10 cellular contexts compared by ENCODE assay signal in the genomic region with DNA sequence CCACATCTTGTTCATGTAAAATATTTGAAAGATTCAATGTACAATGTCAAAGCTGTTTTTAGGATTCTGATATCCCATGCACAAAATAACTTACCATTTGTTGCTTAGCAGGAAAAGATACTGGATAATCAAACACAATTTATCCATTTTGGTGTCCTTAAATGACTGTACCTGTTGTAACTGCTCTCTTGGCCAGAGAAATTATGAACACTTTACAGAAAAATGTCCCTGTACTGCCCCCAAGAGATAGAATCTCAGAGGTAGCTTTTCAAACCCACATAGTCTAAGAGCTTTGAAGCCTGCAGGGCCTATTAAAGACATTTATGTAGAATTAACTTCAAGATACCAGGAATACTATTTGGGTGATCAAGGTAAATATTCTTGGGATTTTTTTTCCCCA. TPM values are rescaled to one million over a fixed set of nuclear protein-coding genes. Genes with fewer than 3 reads are reported as not detected.
A peak's percentile ranks its signal among the peaks of the same experiment; 100 is the strongest.
DNase-seq lines count a peak whose midpoint lies in the region; ATAC-seq, FAIRE-seq and TF ChIP-seq lines count a peak whose summit lies in the region.
"Had no signal": no experiment of that assay in that cellular context is flagged by ENCODE, and none has a peak within 500 bp of the region (broad histone marks: within the 10 kb centered on the region; RNA-seq: fewer than 3 reads in every experiment).

No MANE protein-coding gene starts in this region.

- H3K27me3 ChIP-seq in MM.1S (replicated peaks; ENCODE audit: insufficient read depth, low read length): no peaks in the 10 kb centered on the region
- no peaks in the 10 kb centered on the region for H3K27me3 ChIP-seq in bronchial epithelial cell (ENCODE audit: control insufficient read depth, insufficient read depth, low read length)
- H3K27me3 ChIP-seq in BE2C: no peaks in the 10 kb centered on the region

- no peak for ATAC-seq in GM21786 (IDR thresholded peaks at IDR 0.05; ENCODE audit: unreplicated experiment)

- peaks cover 16% of the 10 kb centered on the region for H3K4me1 Mint-ChIP-seq in Calu3 (ENCODE audit: low read depth, unreplicated experiment)

- DNase-seq in GF-D8 (lab: John Stamatoyannopoulos, UW) (peak; percentile 20), MM.1S (peak; percentile 27), bronchial epithelial cell (ENCODE audit: low read depth) (peak; percentile 29), midbrain (lab: John Stamatoyannopoulos, UW) (peak; percentile 52), BE2C (no peak), Calu3 (no peak), NCI-H1930 (lab: John Stamatoyannopoulos, UW) (no peak)
- DNase-seq: activated CD8-positive, alpha-beta memory T cell treated with anti-CD3 and anti-CD28 coated beads for 24 hours; NCI-H345 had no signal

- FAIRE-seq in bronchial epithelial cell (lab: Jason Lieb, UNC): no peak

- CTCF ChIA-PET in Calu3 (lab: Charles Lee): interaction anchor here (0.5 to 1.6 kb wide), 6 partner anchors 37 to 790 kb away, joined by 3 to 4 read pairs (median 4); a partner anchor contains a TSS

- H3K36me3 ChIP-seq in MM.1S (replicated peaks; ENCODE audit: insufficient read depth, low read length) (no peaks in the 10 kb centered on the region), bronchial epithelial cell (ENCODE audit: control insufficient read depth, insufficient read depth, low read length) (no peaks in the 10 kb centered on the region), BE2C (no peaks in the 10 kb centered on the region)

- no peak overlapping the region for H3K27ac ChIP-seq in MM.1S (ENCODE audit: low read length)

- no peak overlapping the region for H3K27ac Mint-ChIP-seq in Calu3 (ENCODE audit: unreplicated experiment)

- BruUV-seq in Calu3 (replicated peaks; lab: Mats Ljungman, UMichigan): no TSS peak

- no peak overlapping the region for H2AFZ ChIP-seq in MM.1S (ENCODE audit: low read length)

- no peak overlapping the region for H3K4me3 Mint-ChIP-seq in Calu3 (ENCODE audit: low read depth, unreplicated experiment)

- no peaks in the 10 kb centered on the region for H3K9me3 Mint-ChIP-seq in Calu3 (ENCODE audit: low read depth, unreplicated experiment)

- H3K9me3 ChIP-seq in MM.1S (replicated peaks; ENCODE audit: insufficient read depth, low read length) (no peaks in the 10 kb centered on the region), BE2C (no peaks in the 10 kb centered on the region)

- no peak overlapping the region for H3K4me2 ChIP-seq in MM.1S (ENCODE audit: low read depth, low read length)

- H3K9ac ChIP-seq in MM.1S (ENCODE audit: low read length): no peak overlapping the region

- H3K27me3 Mint-ChIP-seq in Calu3 (ENCODE audit: unreplicated experiment): no peaks in the 10 kb centered on the region

- H3K4me3 ChIP-seq in MM.1S (ENCODE audit: low read length): no peak overlapping the region
- H3K4me3 ChIP-seq in bronchial epithelial cell (ENCODE audit: low read depth, low read length): no peak overlapping the region
- no peak overlapping the region for H3K4me3 ChIP-seq in BE2C (ENCODE audit: low read depth, low read length)

- H3K4me1 ChIP-seq in MM.1S (ENCODE audit: low read length) (peaks cover 10% of the 10 kb centered on the region), BE2C (no peaks in the 10 kb centered on the region)

- peaks cover 5% of the 10 kb centered on the region for H3F3A ChIP-seq in MM.1S (ENCODE audit: insufficient read depth, low read length)

- H3K9me2 ChIP-seq in MM.1S (replicated peaks; ENCODE audit: insufficient read depth, low read length): no peaks in the 10 kb centered on the region

- intact Hi-C loops in Calu3 (cut with micrococcal nuclease; ENCODE audit: unreplicated experiment): loop anchor here (1.0 kb wide), 1 partner anchor 46 kb away; a partner anchor contains a TSS

- H3K79me2 ChIP-seq in MM.1S (ENCODE audit: low read length): no peaks in the 10 kb centered on the region

- peak; percentile 36 for TF ChIP-seq CTCF in MM.1S (IDR thresholded peaks at IDR 0.05; ENCODE audit: low read length)
- no peak for TF ChIP-seq CTCF in bronchial epithelial cell (IDR thresholded peaks at IDR 0.05; ENCODE audit: insufficient read depth, low read length, severe bottlenecking)
- no peak for TF ChIP-seq CTCF in BE2C (IDR thresholded peaks at IDR 0.05; ENCODE audit: low read depth, low read length)
- TF ChIP-seq CTCF in Calu3 (IDR thresholded peaks at IDR 0.05; ENCODE audit: unreplicated experiment): no peak

- H3K36me3 Mint-ChIP-seq in Calu3 (ENCODE audit: insufficient read depth, unreplicated experiment): no peaks in the 10 kb centered on the region

- no peaks in the 10 kb centered on the region for H4K20me1 ChIP-seq in MM.1S (ENCODE audit: insufficient read depth, low read length)

RNA-seq across cellular contexts. Expression of a gene that starts 12.2 kb away (rescaled TPM):
- total RNA-seq in bronchial epithelial cell: 70.7 and 85.0 TPM in 2 replicates
- 7.7 TPM for polyA plus RNA-seq in BE2C (2012; ENCODE audit: insufficient read depth, insufficient read length, low read depth)
- total RNA-seq in Calu3 (2022): 45.6 and 46.1 TPM in 2 replicates

RNA-seq across cellular contexts. Expression of a gene that starts 46.9 kb away (rescaled TPM):
- total RNA-seq in bronchial epithelial cell (not detected in 2 replicates), Calu3 (2022) (not detected in 2 replicates)
- not detected for polyA plus RNA-seq in BE2C (2012; ENCODE audit: insufficient read depth, insufficient read length, low read depth)

Comparison
In these comparisons a context has a peak if more than half of its experiments do, and no peak if none do; other contexts are left out.
1. DNase-seq: peak in GF-D8 (single experiment), MM.1S (single experiment), bronchial epithelial cell (single experiment) and midbrain (single experiment); none in BE2C (single experiment), Calu3 (single experiment) and NCI-H1930 (0 of 2).